Comparison of ENCODE assay signal across 9 cellular contexts in genomic region chr15:42591238-42591936, GRCh38. TPM values are rescaled to one million over a fixed set of nuclear protein-coding genes. Genes with fewer than 3 reads are reported as not detected.
DNase-seq lines count a peak whose midpoint lies in the region; ATAC-seq, FAIRE-seq and TF ChIP-seq lines count a peak whose summit lies in the region.
"Had no signal": no experiment of that assay in that cellular context is flagged by ENCODE, and none has a peak within 500 bp of the region (broad histone marks: within the 10 kb centered on the region; RNA-seq: fewer than 3 reads in every experiment).

No MANE protein-coding gene starts in this region.

- no peaks in the 10 kb centered on the region for H3K27me3 ChIP-seq in adipocyte (replicated peaks; ENCODE audit: control insufficient read depth, insufficient read depth, low read length)
- H3K27me3 ChIP-seq in keratinocyte (ENCODE audit: control insufficient read depth, extremely low read depth, insufficient read depth, low read length) = no peaks in the 10 kb centered on the region

- no peak overlapping the region for H3K27ac Mint-ChIP-seq in activated T-cell treated with anti-CD3 and anti-CD28 coated beads, Interleukin-2, amount 50 U/mL, for 24 hours
- H3K27ac Mint-ChIP-seq in activated CD4-positive, alpha-beta memory T cell treated with anti-CD3 and anti-CD28 coated beads for 36 hours = no peak overlapping the region

- CTCF ChIA-PET in HEK293T (lab: Yijun Ruan, JAX) = interaction anchor here (0.5 to 1.2 kb wide), 3 partner anchors 9 to 50 kb away, joined by 3 to 7 read pairs (median 3); no protein-coding TSS in a partner anchor
- CTCF ChIA-PET in activated CD4-positive, alpha-beta memory T cell treated with anti-CD3 and anti-CD28 coated beads for 36 hours (lab: Charles Lee) = interaction anchor here (1.0 to 1.4 kb wide), 3 partner anchors 9 to 23 kb away, joined by 3 read pairs; no protein-coding TSS in a partner anchor

- ATAC-seq in HG02623 (IDR thresholded peaks at IDR 0.05; ENCODE audit: unreplicated experiment) = no peak

- H3K4me1 ChIP-seq in adipocyte (ENCODE audit: control insufficient read depth, insufficient read depth, low read length) = peaks cover 34% of the 10 kb centered on the region
- H3K4me1 ChIP-seq in keratinocyte (ENCODE audit: control insufficient read depth, extremely low read depth, insufficient read depth, low read length) = no peaks in the 10 kb centered on the region

- H3K9me3 Mint-ChIP-seq in activated T-cell treated with anti-CD3 and anti-CD28 coated beads, Interleukin-2, amount 50 U/mL, for 24 hours = no peaks in the 10 kb centered on the region
- H3K9me3 Mint-ChIP-seq in activated CD4-positive, alpha-beta memory T cell treated with anti-CD3 and anti-CD28 coated beads for 36 hours = no peaks in the 10 kb centered on the region

- intact Hi-C loops in activated CD4-positive, alpha-beta memory T cell treated with anti-CD3 and anti-CD28 coated beads for 36 hours (cut with micrococcal nuclease) = no loop called here

- FAIRE-seq in keratinocyte (lab: Jason Lieb, UNC) = no peak

- POLR2A ChIA-PET in HEK293T (lab: Yijun Ruan, JAX) = interaction anchor here (1.0 kb wide), 1 partner anchor 25 kb away, joined by 3 read pairs; no protein-coding TSS in a partner anchor
- POLR2A ChIA-PET in activated CD4-positive, alpha-beta memory T cell treated with anti-CD3 and anti-CD28 coated beads for 36 hours (lab: Charles Lee) = no interaction called here

- no peak overlapping the region for H3K4me3 Mint-ChIP-seq in activated T-cell treated with anti-CD3 and anti-CD28 coated beads, Interleukin-2, amount 50 U/mL, for 24 hours
- no peak overlapping the region for H3K4me3 Mint-ChIP-seq in activated CD4-positive, alpha-beta memory T cell treated with anti-CD3 and anti-CD28 coated beads for 36 hours

- dilution Hi-C loops in keratinocyte (cut with MboI; ENCODE audit: extremely low pct_ligation_motif_present, low sequenced_read_pairs) = no loop called here

- no peaks in the 10 kb centered on the region for H3K9me1 ChIP-seq in keratinocyte (ENCODE audit: control insufficient read depth, extremely low read depth, insufficient read depth, low read length)

- H3K9ac ChIP-seq in adipocyte (ENCODE audit: low read length) (no peak overlapping the region), keratinocyte (ENCODE audit: control insufficient read depth, extremely low read depth, insufficient read depth, low read length) (no peak overlapping the region)

- H3K36me3 ChIP-seq in adipocyte (ENCODE audit: control insufficient read depth, insufficient read depth, low read length, severe bottlenecking) (no peaks in the 10 kb centered on the region), keratinocyte (ENCODE audit: control insufficient read depth in 2 of 2, extremely low read depth in 1 of 2, insufficient read depth in 2 of 2, low read length in 2 of 2) (no peaks in the 10 kb centered on the region)

- H4K20me1 ChIP-seq in keratinocyte (ENCODE audit: control insufficient read depth, extremely low read depth, insufficient read depth, low read length) = no peaks in the 10 kb centered on the region

- H3K4me2 ChIP-seq in keratinocyte (ENCODE audit: control insufficient read depth, extremely low read depth, insufficient read depth, low read depth, low read length) = no peak overlapping the region

- H3K4me1 Mint-ChIP-seq in activated T-cell treated with anti-CD3 and anti-CD28 coated beads, Interleukin-2, amount 50 U/mL, for 24 hours (ENCODE audit: low read depth) = no peaks in the 10 kb centered on the region
- H3K4me1 Mint-ChIP-seq in activated CD4-positive, alpha-beta memory T cell treated with anti-CD3 and anti-CD28 coated beads for 36 hours (ENCODE audit: low read depth) = no peaks in the 10 kb centered on the region

- DNase-seq in AG09319 (ENCODE audit: extremely low read depth, low read depth) (no peak), HEK293T (ENCODE audit: extremely low spot score) (peak; percentile 30), adipocyte (ENCODE audit: low read depth) (peak; percentile 56), keratinocyte (ENCODE audit: low read depth, low spot score) (no peak), nucleus accumbens (lab: John Stamatoyannopoulos, UW) (no peak)
- no peak for DNase-seq in activated T-cell treated with anti-CD3 and anti-CD28 coated beads, Interleukin-2, amount 50 U/mL, for 24 hours
- DNase-seq in activated CD4-positive, alpha-beta memory T cell treated with anti-CD3 and anti-CD28 coated beads for 36 hours = no peak

- TF ChIP-seq CTCF in AG09319 (IDR thresholded peaks at IDR 0.05; ENCODE audit: low read depth, low read length) (peak; percentile 17), keratinocyte (optimal IDR thresholded peaks at IDR 0.05 in 1 of 3, IDR thresholded peaks at IDR 0.05 in 1 of 3, conservative IDR thresholded peaks at IDR 0.05 in 1 of 3; ENCODE audit: extremely low read depth in 1 of 3, insufficient read depth in 2 of 3, low read length in 3 of 3) (peak in 2 of 3 experiments; percentile 12 to 26)

- no peak overlapping the region for H2AFZ ChIP-seq in keratinocyte (ENCODE audit: control insufficient read depth, low read length)

- no peaks in the 10 kb centered on the region for H3K9me3 ChIP-seq in adipocyte (ENCODE audit: control insufficient read depth, low read length)
- no peaks in the 10 kb centered on the region for H3K9me3 ChIP-seq in keratinocyte (ENCODE audit: control insufficient read depth, low read depth, low read length)

- H3K27me3 Mint-ChIP-seq in activated T-cell treated with anti-CD3 and anti-CD28 coated beads, Interleukin-2, amount 50 U/mL, for 24 hours = no peaks in the 10 kb centered on the region
- H3K27me3 Mint-ChIP-seq in activated CD4-positive, alpha-beta memory T cell treated with anti-CD3 and anti-CD28 coated beads for 36 hours = no peaks in the 10 kb centered on the region

- H3K27ac ChIP-seq in keratinocyte (ENCODE audit: control insufficient read depth, insufficient read depth, low read length) = no peak overlapping the region
- H3K27ac ChIP-seq: SK-N-MC had no signal

- H3K36me3 Mint-ChIP-seq in activated T-cell treated with anti-CD3 and anti-CD28 coated beads, Interleukin-2, amount 50 U/mL, for 24 hours (ENCODE audit: low read depth) = peaks cover 8% of the 10 kb centered on the region
- no peaks in the 10 kb centered on the region for H3K36me3 Mint-ChIP-seq in activated CD4-positive, alpha-beta memory T cell treated with anti-CD3 and anti-CD28 coated beads for 36 hours

- H3K79me2 ChIP-seq in keratinocyte (ENCODE audit: control insufficient read depth, insufficient read depth, low read length) = no peaks in the 10 kb centered on the region

- H3K4me3 ChIP-seq in adipocyte (ENCODE audit: low read length) (no peak overlapping the region), keratinocyte (ENCODE audit: control insufficient read depth in 2 of 3, extremely low read depth in 1 of 3, insufficient read depth in 2 of 3, low read depth in 1 of 3, low read length in 3 of 3) (no peak overlapping the region)
- H3K4me3 ChIP-seq: SK-N-MC had no signal

TF ChIP-seq in HEK293T, 16 proteins besides CTCF, POLR2A, EP300 and RAD21 (continues in another document):
- TF ChIP-seq HDGF (IDR thresholded peaks at IDR 0.05; ENCODE audit: borderline replicate concordance) = no peak
- no peak for TF ChIP-seq ZNF384 (IDR thresholded peaks at IDR 0.05)
- TF ChIP-seq SUZ12 (IDR thresholded peaks at IDR 0.05) = no peak
- TF ChIP-seq L3MBTL2 (conservative IDR thresholded peaks at IDR 0.05) = no peak
- TF ChIP-seq PKNOX1 (IDR thresholded peaks at IDR 0.05) = 0 out of 2 replicates have a peak, but pooled peaks have one; percentile 5
- TF ChIP-seq FOXA1 (IDR thresholded peaks at IDR 0.05) = no peak
- TF ChIP-seq NFRKB (IDR thresholded peaks at IDR 0.05) = no peak

RNA-seq across cellular contexts. Expression of gene STARD9, which starts 16.0 kb away (rescaled TPM):
- polyA plus RNA-seq in keratinocyte = 0.71 to 0.85 TPM (median 0.76 TPM) in 3 replicates
- polyA plus RNA-seq in keratinocyte (2011; ENCODE audit: low read depth) = 0.80 TPM
- polyA plus RNA-seq in keratinocyte (2011; cell fraction: cytosol; rRNA removed) = 0.32 and 0.36 TPM in 2 replicates
- polyA plus RNA-seq in keratinocyte (2011; cell fraction: nucleus; rRNA removed) = 3.3 and 5.0 TPM in 2 replicates
- 0.65 and 1.0 TPM in 2 replicates for polyA plus RNA-seq in keratinocyte (2012; ENCODE audit: low replicate concordance)
- polyA minus RNA-seq in keratinocyte = 2.3 to 3.9 TPM (median 3.7 TPM) in 3 replicates
- polyA minus RNA-seq in keratinocyte (2011; cell fraction: cytosol; rRNA and poly(A)+ RNA removed) = 0.19 TPM
- polyA minus RNA-seq in keratinocyte (2011; cell fraction: nucleus; rRNA and poly(A)+ RNA removed) = 3.1 and 6.1 TPM in 2 replicates
- total RNA-seq in activated CD4-positive, alpha-beta memory T cell treated with anti-CD3 and anti-CD28 coated beads for 36 hours = 1 to 10 TPM; 3.4 to 3.8 TPM

RNA-seq across cellular contexts. Expression of gene HAUS2, which starts 42.7 kb away (rescaled TPM):
- polyA plus RNA-seq in keratinocyte = 17.6 to 36.3 TPM (median 22.8 TPM) in 3 replicates
- polyA plus RNA-seq in keratinocyte (2011; ENCODE audit: low read depth) = 29.7 TPM
- polyA plus RNA-seq in keratinocyte (2011; cell fraction: cytosol; rRNA removed) = 18.3 and 38.4 TPM in 2 replicates
- 11.4 and 11.9 TPM in 2 replicates for polyA plus RNA-seq in keratinocyte (2011; cell fraction: nucleus; rRNA removed)
- polyA plus RNA-seq in keratinocyte (2012; ENCODE audit: low replicate concordance) = 16.0 and 16.2 TPM in 2 replicates
- 2.2 to 21.2 TPM (median 7.8 TPM) in 3 replicates for polyA minus RNA-seq in keratinocyte
- polyA minus RNA-seq in keratinocyte (2011; cell fraction: cytosol; rRNA and poly(A)+ RNA removed) = 7.9 TPM
- polyA minus RNA-seq in keratinocyte (2011; cell fraction: nucleus; rRNA and poly(A)+ RNA removed) = 2.7 and 9.5 TPM in 2 replicates
- 10 to 100 TPM; 44.9 to 45.1 TPM for total RNA-seq in activated CD4-positive, alpha-beta memory T cell treated with anti-CD3 and anti-CD28 coated beads for 36 hours

RNA-seq across cellular contexts. Expression of gene LRRC57, which starts 42.8 kb away (rescaled TPM):
- 11.1 to 22.1 TPM (median 12.8 TPM) in 3 replicates for polyA plus RNA-seq in keratinocyte
- 21.1 TPM for polyA plus RNA-seq in keratinocyte (2011; ENCODE audit: low read depth)
- 18.5 and 24.1 TPM in 2 replicates for polyA plus RNA-seq in keratinocyte (2011; cell fraction: cytosol; rRNA removed)
- 20.3 and 21.7 TPM in 2 replicates for polyA plus RNA-seq in keratinocyte (2011; cell fraction: nucleus; rRNA removed)
- 13.6 and 16.8 TPM in 2 replicates for polyA plus RNA-seq in keratinocyte (2012; ENCODE audit: low replicate concordance)
- 11.9 to 19.1 TPM (median 16.0 TPM) in 3 replicates for polyA minus RNA-seq in keratinocyte
- 5.4 TPM for polyA minus RNA-seq in keratinocyte (2011; cell fraction: cytosol; rRNA and poly(A)+ RNA removed)
- 2.5 and 9.2 TPM in 2 replicates for polyA minus RNA-seq in keratinocyte (2011; cell fraction: nucleus; rRNA and poly(A)+ RNA removed)
- total RNA-seq in activated CD4-positive, alpha-beta memory T cell treated with anti-CD3 and anti-CD28 coated beads for 36 hours = 10 to 100 TPM; 15.7 to 17.2 TPM

Comparison
In these comparisons a context has a peak if more than half of its experiments do, and no peak if none do; other contexts are left out.
1. DNase-seq: peak in HEK293T (single experiment) and adipocyte (single experiment); none in AG09319 (single experiment), keratinocyte (single experiment), activated T-cell treated with anti-CD3 and anti-CD28 coated beads, Interleukin-2, amount 50 U/mL, for 24 hours (single experiment), activated CD4-positive, alpha-beta memory T cell treated with anti-CD3 and anti-CD28 coated beads for 36 hours (single experiment) and nucleus accumbens (0 of 56).